In genomic region chr13:43325636-43326035, GRCh38 we compare ENCODE assay signal across 19 cellular contexts.
"Had no signal": no experiment of that assay in that cellular context is flagged by ENCODE, and none has a peak within 500 bp of the region (broad histone marks: within the 10 kb centered on the region; RNA-seq: fewer than 3 reads in every experiment).

No MANE protein-coding gene starts in this region.

- H3K4me3 Mint-ChIP-seq: naive B cell; nephron; stimulated activated effector memory CD8-positive, alpha-beta T cell treated with anti-CD3 and anti-CD28 coated beads, Interleukin-12 subunit alpha, Interleukin-12 subunit beta, amount 100 ng/mL, for 72 hours had no signal

- H3K36me3 Mint-ChIP-seq: naive B cell; stimulated activated effector memory CD8-positive, alpha-beta T cell treated with anti-CD3 and anti-CD28 coated beads, Interleukin-12 subunit alpha, Interleukin-12 subunit beta, amount 100 ng/mL, for 72 hours had no signal

- H3K4me1 Mint-ChIP-seq: naive B cell; stimulated activated effector memory CD8-positive, alpha-beta T cell treated with anti-CD3 and anti-CD28 coated beads, Interleukin-12 subunit alpha, Interleukin-12 subunit beta, amount 100 ng/mL, for 72 hours had no signal

- H3K9me3 ChIP-seq: heart right ventricle, left lung, psoas muscle, testis, transverse colon had no signal

- DNase-seq: effector CD8-positive, alpha-beta T cell; foreskin melanocyte; heart right ventricle; islet precursor cell; left lung; mesenchymal stem cell; naive B cell; psoas muscle; stimulated activated CD4-positive, alpha-beta T cell treated with anti-CD3 and anti-CD28 coated beads, Interleukin-4, amount 100 ng/mL, for 1 hour; stimulated activated CD8-positive, alpha-beta memory T cell treated with anti-CD3 and anti-CD28 coated beads, Interleukin-4, amount 100 ng/mL, for 48 hours; stimulated activated naive CD8-positive, alpha-beta T cell treated with anti-CD3 and anti-CD28 coated beads, Interleukin-15, Interleukin-2, amounts not matched to agents 100 U/mL and 50 U/mL, for 24 hours; transverse colon had no signal

- H3K4me3 ChIP-seq: cardiac muscle cell, coronary artery, heart right ventricle, left lung, lung, psoas muscle, testis, transverse colon had no signal

- H3K27ac ChIP-seq: cardiac muscle cell, coronary artery, heart right ventricle, left lung, parathyroid adenoma, psoas muscle, testis, transverse colon had no signal

- H3K9me3 Mint-ChIP-seq: naive B cell; nephron; stimulated activated effector memory CD8-positive, alpha-beta T cell treated with anti-CD3 and anti-CD28 coated beads, Interleukin-12 subunit alpha, Interleukin-12 subunit beta, amount 100 ng/mL, for 72 hours had no signal

- H3K4me1 ChIP-seq: left lung, parathyroid adenoma, testis, transverse colon had no signal

- H3K27me3 ChIP-seq: cardiac muscle cell, heart right ventricle, left lung, testis, transverse colon had no signal

- ATAC-seq: left lung; stimulated activated effector memory CD8-positive, alpha-beta T cell treated with anti-CD3 and anti-CD28 coated beads, Interleukin-12 subunit alpha, Interleukin-12 subunit beta, amount 100 ng/mL, for 72 hours; stimulated activated naive CD8-positive, alpha-beta T cell treated with anti-CD3 and anti-CD28 coated beads, Interleukin-15, Interleukin-2, amounts not matched to agents 100 U/mL and 50 U/mL, for 24 hours had no signal
